26 cellular contexts compared by ENCODE assay signal in the genomic region with DNA sequence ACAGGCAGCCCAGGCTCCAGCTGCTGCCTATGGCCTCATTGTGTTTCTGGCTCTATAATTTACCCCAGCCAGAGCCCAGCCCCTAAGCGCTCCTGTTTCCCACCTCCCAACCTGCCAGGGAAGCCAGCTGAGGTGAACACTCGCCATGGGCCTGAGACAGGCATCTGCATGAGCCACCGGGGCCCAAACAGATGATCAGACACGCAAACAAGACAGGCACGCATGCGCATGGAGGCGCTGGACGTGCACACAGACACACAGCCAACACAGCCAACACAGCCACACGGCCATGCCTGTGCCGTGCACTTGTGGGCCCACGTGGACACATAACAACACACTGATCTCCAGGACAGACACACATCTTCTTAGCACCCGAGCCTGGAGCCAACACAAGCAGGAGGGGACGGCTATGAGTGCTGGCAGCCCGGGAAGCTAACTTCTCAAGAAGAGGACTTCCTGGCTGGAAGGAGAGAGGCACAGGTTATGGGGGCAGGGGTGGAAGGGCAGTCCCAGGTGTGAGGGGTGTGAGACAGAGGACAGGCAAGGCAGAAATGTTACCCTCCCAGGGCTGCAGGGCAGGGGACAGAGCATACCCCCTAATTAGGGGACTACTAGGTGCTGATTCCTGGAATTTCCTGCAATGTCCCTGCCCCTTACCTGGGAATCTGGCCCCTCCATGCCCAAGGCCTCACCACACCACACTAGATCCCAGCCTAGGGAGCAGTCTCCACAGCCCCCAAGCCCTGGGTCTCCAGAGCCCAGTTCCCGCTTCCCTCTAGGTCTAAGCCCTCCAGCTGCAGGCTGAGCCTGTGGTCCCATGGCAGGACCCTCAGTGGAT.
DNase-seq lines count a peak whose midpoint lies in the region; ATAC-seq, FAIRE-seq and TF ChIP-seq lines count a peak whose summit lies in the region.
"Had no signal": no experiment of that assay in that cellular context is flagged by ENCODE, and none has a peak within 500 bp of the region (broad histone marks: within the 10 kb centered on the region; RNA-seq: fewer than 3 reads in every experiment).

No MANE protein-coding gene starts in this region.

- H3K36me3 Mint-ChIP-seq in glutamatergic neuron (ENCODE audit: unreplicated experiment) (peaks cover 15% of the 10 kb centered on the region), HFFc6 (ENCODE audit: low read depth) (no peaks in the 10 kb centered on the region)
- H3K36me3 Mint-ChIP-seq: activated naive CD4-positive, alpha-beta T cell treated with anti-CD3 and anti-CD28 coated beads, Interleukin-2, amount 50 U/mL, for 24 hours; CD4-positive, CD25-positive, alpha-beta regulatory T cell; naive thymus-derived CD8-positive, alpha-beta T cell; stimulated activated naive B cell treated with anti-CD40 and anti-IgM and Interleukin-4, amounts not matched to agents 10 μg/mL and 1 μg/mL and 100 μg/mL, for 72 hours had no signal

- ATAC-seq in HG02852 (IDR thresholded peaks at IDR 0.05; ENCODE audit: unreplicated experiment), result no peak
- ATAC-seq: activated CD4-positive, alpha-beta T cell treated with anti-CD3 and anti-CD28 coated beads for 36 hours; activated CD8-positive, alpha-beta T cell treated with anti-CD3 and anti-CD28 coated beads for 36 hours; naive thymus-derived CD8-positive, alpha-beta T cell; Panc1; stimulated activated naive B cell treated with anti-CD40 and anti-IgM and Interleukin-4, amounts not matched to agents 10 μg/mL and 1 μg/mL and 100 μg/mL, for 72 hours had no signal

- DNase-seq in NCI-H524 (lab: John Stamatoyannopoulos, UW) (peak; percentile 10 to 40), NCI-H524 treated with DMSO at 0.1 percent for 48 hours (lab: John Stamatoyannopoulos, UW) (no peak), NCI-H2227 treated with DMSO at 0.1 percent for 48 hours (lab: John Stamatoyannopoulos, UW) (peak; percentile 55), glutamatergic neuron (peak; percentile 12), urothelium cell line (ENCODE audit: low spot score) (no peak), NCI-H2196 treated with DMSO at 0.1 percent for 48 hours (lab: John Stamatoyannopoulos, UW; ENCODE audit: unreplicated experiment) (no peak), HFFc6 (no peak)
- DNase-seq: activated CD4-positive, alpha-beta T cell treated with anti-CD3 and anti-CD28 coated beads for 36 hours; activated CD8-positive, alpha-beta T cell treated with anti-CD3 and anti-CD28 coated beads for 36 hours; amygdala; CD4-positive, CD25-positive, alpha-beta regulatory T cell; dorsolateral prefrontal cortex; foreskin melanocyte; Karpas-422; kidney glomerular epithelial cell; midbrain; NCI-H187 treated with DMSO at 0.1 percent for 48 hours; NCI-H446; stimulated activated naive B cell treated with anti-CD40 and anti-IgM and Interleukin-4, amounts not matched to agents 10 μg/mL and 1 μg/mL and 100 μg/mL, for 72 hours; SW 1271 had no signal

- peaks cover 6% of the 10 kb centered on the region for H3K4me1 Mint-ChIP-seq in glutamatergic neuron (ENCODE audit: low read depth, unreplicated experiment)
- no peaks in the 10 kb centered on the region for H3K4me1 Mint-ChIP-seq in HFFc6 (ENCODE audit: low read depth)
- H3K4me1 Mint-ChIP-seq: activated CD4-positive, alpha-beta T cell treated with anti-CD3 and anti-CD28 coated beads for 36 hours; activated naive CD4-positive, alpha-beta T cell treated with anti-CD3 and anti-CD28 coated beads, Interleukin-2, amount 50 U/mL, for 24 hours; CD4-positive, CD25-positive, alpha-beta regulatory T cell; naive thymus-derived CD8-positive, alpha-beta T cell; stimulated activated naive B cell treated with anti-CD40 and anti-IgM and Interleukin-4, amounts not matched to agents 10 μg/mL and 1 μg/mL and 100 μg/mL, for 72 hours had no signal

- H3K27me3 Mint-ChIP-seq in glutamatergic neuron (ENCODE audit: unreplicated experiment) (peaks cover 19% of the 10 kb centered on the region), HFFc6 (ENCODE audit: insufficient read depth) (peaks cover 35% of the 10 kb centered on the region)
- H3K27me3 Mint-ChIP-seq: activated CD4-positive, alpha-beta T cell treated with anti-CD3 and anti-CD28 coated beads for 36 hours; activated CD8-positive, alpha-beta T cell treated with anti-CD3 and anti-CD28 coated beads for 36 hours; activated naive CD4-positive, alpha-beta T cell treated with anti-CD3 and anti-CD28 coated beads, Interleukin-2, amount 50 U/mL, for 24 hours had no signal

- peaks cover 8% of the 10 kb centered on the region for H3K9me3 Mint-ChIP-seq in glutamatergic neuron (ENCODE audit: unreplicated experiment)
- peaks cover 5% of the 10 kb centered on the region; the same call in 1 of the 2 replicates for H3K9me3 Mint-ChIP-seq in HFFc6
- H3K9me3 Mint-ChIP-seq: activated CD8-positive, alpha-beta T cell treated with anti-CD3 and anti-CD28 coated beads for 36 hours; activated naive CD4-positive, alpha-beta T cell treated with anti-CD3 and anti-CD28 coated beads, Interleukin-2, amount 50 U/mL, for 24 hours; activated T-helper 2 cell treated with anti-CD3 and anti-CD28 coated beads, Interferon-gamma antibody, Interleukin-2, Interleukin-4, amounts not matched to agents 10 μg/mL and 5 μg/mL and 100 μg/mL, durations not matched to agents 14 hours and 24 hours and 36 hours had no signal

- TF ChIP-seq CTCF in glutamatergic neuron (IDR thresholded peaks at IDR 0.05; ENCODE audit: partially characterized antibody, unreplicated experiment), result no peak
- no peak for TF ChIP-seq CTCF in HFFc6 (IDR thresholded peaks at IDR 0.05)

- peak overlapping the region; percentile 75 for H3K27ac Mint-ChIP-seq in glutamatergic neuron (ENCODE audit: unreplicated experiment)
- no peak overlapping the region for H3K27ac Mint-ChIP-seq in HFFc6
- H3K27ac Mint-ChIP-seq: activated CD4-positive, alpha-beta T cell treated with anti-CD3 and anti-CD28 coated beads for 36 hours; activated CD8-positive, alpha-beta T cell treated with anti-CD3 and anti-CD28 coated beads for 36 hours; activated T-helper 2 cell treated with anti-CD3 and anti-CD28 coated beads, Interferon-gamma antibody, Interleukin-2, Interleukin-4, amounts not matched to agents 10 μg/mL and 5 μg/mL and 100 μg/mL, durations not matched to agents 14 hours and 24 hours and 36 hours; naive thymus-derived CD8-positive, alpha-beta T cell; stimulated activated naive B cell treated with anti-CD40 and anti-IgM and Interleukin-4, amounts not matched to agents 10 μg/mL and 1 μg/mL and 100 μg/mL, for 72 hours had no signal

- FAIRE-seq in urothelium cell line (lab: Jason Lieb, UNC), result peak; percentile 20
- FAIRE-seq: A204.1 had no signal

- H3K4me3 Mint-ChIP-seq in glutamatergic neuron (ENCODE audit: unreplicated experiment) (no peak overlapping the region), HFFc6 (no peak overlapping the region)
- H3K4me3 Mint-ChIP-seq: activated CD4-positive, alpha-beta T cell treated with anti-CD3 and anti-CD28 coated beads for 36 hours; activated CD8-positive, alpha-beta T cell treated with anti-CD3 and anti-CD28 coated beads for 36 hours; activated naive CD4-positive, alpha-beta T cell treated with anti-CD3 and anti-CD28 coated beads, Interleukin-2, amount 50 U/mL, for 24 hours; CD4-positive, CD25-positive, alpha-beta regulatory T cell; naive thymus-derived CD8-positive, alpha-beta T cell; stimulated activated naive B cell treated with anti-CD40 and anti-IgM and Interleukin-4, amounts not matched to agents 10 μg/mL and 1 μg/mL and 100 μg/mL, for 72 hours had no signal

Comparison
In these comparisons a context has a peak if more than half of its experiments do, and no peak if none do; other contexts are left out.
1. DNase-seq: peak in NCI-H524 (2 of 2), NCI-H2227 treated with DMSO at 0.1 percent for 48 hours (single experiment) and glutamatergic neuron (single experiment); none in NCI-H524 treated with DMSO at 0.1 percent for 48 hours (single experiment), urothelium cell line (single experiment), NCI-H2196 treated with DMSO at 0.1 percent for 48 hours (single experiment) and HFFc6 (single experiment).